Comparison of ENCODE assay signal across 8 cellular contexts in genomic region chr14:22599349-22599748, GRCh38. TPM values are rescaled to one million over a fixed set of nuclear protein-coding genes. Genes with fewer than 3 reads are reported as not detected.
DNase-seq lines count a peak whose midpoint lies in the region; ATAC-seq and TF ChIP-seq lines count a peak whose summit lies in the region.

No MANE protein-coding gene starts in this region.

- no peak overlapping the region for H2AFZ ChIP-seq in smooth muscle cell (ENCODE audit: low read depth)

- peak overlapping the region; percentile 82 for H3K27ac ChIP-seq in smooth muscle cell (ENCODE audit: low read depth)

- no peaks in the 10 kb centered on the region for H4K20me1 ChIP-seq in smooth muscle cell (ENCODE audit: low read depth)

- peak overlapping the region; percentile 66 for H3K9ac ChIP-seq in iPS-15b (ENCODE audit: low read depth, low read length)
- no peak overlapping the region for H3K9ac ChIP-seq in smooth muscle cell (ENCODE audit: low read depth)

- no peaks in the 10 kb centered on the region for H3K9me3 ChIP-seq in iPS-15b (ENCODE audit: control insufficient read depth, insufficient read depth, low read length)
- no peaks in the 10 kb centered on the region for H3K9me3 ChIP-seq in smooth muscle cell (replicated peaks; ENCODE audit: low read depth)

- no peaks in the 10 kb centered on the region for H3K27me3 Mint-ChIP-seq in activated T-helper 1 cell treated with anti-CD3 and anti-CD28 coated beads, Interleukin-12 subunit alpha, Interleukin-12 subunit beta, Interleukin-2, Interleukin-4 antibody, amounts not matched to agents 30 ng/mL and 10 ng/mL and 1 ng/mL, durations not matched to agents 14 hours and 24 hours and 36 hours (ENCODE audit: insufficient read depth)

- peak overlapping the region; percentile 72 for H3K4me3 ChIP-seq in HFF-Myc (replicated peaks; ENCODE audit: low read depth, low read length)
- peak overlapping the region; percentile 98 for H3K4me3 ChIP-seq in iPS-15b (ENCODE audit: low read depth, low read length)
- H3K4me3 ChIP-seq in smooth muscle cell: peak overlapping the region; percentile 78

- TF ChIP-seq CTCF in HFF-Myc (IDR thresholded peaks at IDR 0.05; ENCODE audit: low read depth, low read length, missing control alignments): no peak
- no peak for TF ChIP-seq CTCF in smooth muscle cell (IDR thresholded peaks at IDR 0.05; ENCODE audit: borderline replicate concordance, insufficient read depth, poor library complexity, severe bottlenecking)

- H3K27me3 ChIP-seq in iPS-15b (ENCODE audit: control insufficient read depth, insufficient read depth, low read length): no peaks in the 10 kb centered on the region
- H3K27me3 ChIP-seq in smooth muscle cell (ENCODE audit: low read depth): no peaks in the 10 kb centered on the region

- no peaks in the 10 kb centered on the region for H3K9me3 Mint-ChIP-seq in activated T-helper 1 cell treated with anti-CD3 and anti-CD28 coated beads, Interleukin-12 subunit alpha, Interleukin-12 subunit beta, Interleukin-2, Interleukin-4 antibody, amounts not matched to agents 30 ng/mL and 10 ng/mL and 1 ng/mL, durations not matched to agents 14 hours and 24 hours and 36 hours

- peaks cover 11% of the 10 kb centered on the region for H3K4me1 ChIP-seq in iPS-15b (ENCODE audit: control insufficient read depth, insufficient read depth, low read length)
- peaks cover 4% of the 10 kb centered on the region for H3K4me1 ChIP-seq in smooth muscle cell (ENCODE audit: low read depth)

- 94% methylated on average over 3 of the region's 3 CpGs for WGBS in smooth muscle cell (ENCODE audit: low lambda C conversion rate)

- H3K4me1 Mint-ChIP-seq in activated T-helper 1 cell treated with anti-CD3 and anti-CD28 coated beads, Interleukin-12 subunit alpha, Interleukin-12 subunit beta, Interleukin-2, Interleukin-4 antibody, amounts not matched to agents 30 ng/mL and 10 ng/mL and 1 ng/mL, durations not matched to agents 14 hours and 24 hours and 36 hours (ENCODE audit: low read depth): peaks cover 39% of the 10 kb centered on the region

- H3K4me3 Mint-ChIP-seq in activated T-helper 1 cell treated with anti-CD3 and anti-CD28 coated beads, Interleukin-12 subunit alpha, Interleukin-12 subunit beta, Interleukin-2, Interleukin-4 antibody, amounts not matched to agents 30 ng/mL and 10 ng/mL and 1 ng/mL, durations not matched to agents 14 hours and 24 hours and 36 hours: peak overlapping the region; percentile 97

- no peak for ATAC-seq in GM18861 (IDR thresholded peaks at IDR 0.05; ENCODE audit: unreplicated experiment)

- intact Hi-C loops in activated T-helper 1 cell treated with anti-CD3 and anti-CD28 coated beads, Interleukin-12 subunit alpha, Interleukin-12 subunit beta, Interleukin-2, Interleukin-4 antibody, amounts not matched to agents 30 ng/mL and 10 ng/mL and 1 ng/mL, durations not matched to agents 14 hours and 24 hours and 36 hours (cut with micrococcal nuclease): loop anchor here (2.0 to 5.0 kb wide), 3 partner anchors 15 to 1217 kb away; partner anchors contain the start of gene SUPT16H

- peak overlapping the region; percentile 92 for H3K4me2 ChIP-seq in smooth muscle cell

- no peaks in the 10 kb centered on the region for H3F3A ChIP-seq in smooth muscle cell (ENCODE audit: low read depth)

- H3K79me2 ChIP-seq in smooth muscle cell (ENCODE audit: low read depth): peaks cover 9% of the 10 kb centered on the region

- H3K36me3 Mint-ChIP-seq in activated T-helper 1 cell treated with anti-CD3 and anti-CD28 coated beads, Interleukin-12 subunit alpha, Interleukin-12 subunit beta, Interleukin-2, Interleukin-4 antibody, amounts not matched to agents 30 ng/mL and 10 ng/mL and 1 ng/mL, durations not matched to agents 14 hours and 24 hours and 36 hours (ENCODE audit: low read depth): peaks cover 31% of the 10 kb centered on the region

- peak overlapping the region; percentile 84 for H3K27ac Mint-ChIP-seq in activated T-helper 1 cell treated with anti-CD3 and anti-CD28 coated beads, Interleukin-12 subunit alpha, Interleukin-12 subunit beta, Interleukin-2, Interleukin-4 antibody, amounts not matched to agents 30 ng/mL and 10 ng/mL and 1 ng/mL, durations not matched to agents 14 hours and 24 hours and 36 hours

- DNase-seq in HFF-Myc (ENCODE audit: extremely low read depth, low read depth) (no peak), smooth muscle cell (lab: John Stamatoyannopoulos, UW; ENCODE audit: unreplicated experiment) (no peak), SHP77 treated with DMSO at 0.1 percent for 48 hours (lab: John Stamatoyannopoulos, UW) (no peak), SHP77 (lab: John Stamatoyannopoulos, UW) (no peak)
- no peak for DNase-seq in activated T-helper 1 cell treated with anti-CD3 and anti-CD28 coated beads, Interleukin-12 subunit alpha, Interleukin-12 subunit beta, Interleukin-2, Interleukin-4 antibody, amounts not matched to agents 30 ng/mL and 10 ng/mL and 1 ng/mL, durations not matched to agents 14 hours and 24 hours and 36 hours (ENCODE audit: low spot score)
- DNase-seq in central memory CD4-positive, alpha-beta T cell: no peak

- peaks cover 24% of the 10 kb centered on the region for H3K36me3 ChIP-seq in iPS-15b (ENCODE audit: control insufficient read depth, insufficient read depth, low read length)
- no peaks in the 10 kb centered on the region for H3K36me3 ChIP-seq in smooth muscle cell (ENCODE audit: low read depth)

RNA-seq across cellular contexts. Expression of gene ABHD4, which starts 1.2 kb away (rescaled TPM):
- total RNA-seq in activated T-helper 1 cell treated with anti-CD3 and anti-CD28 coated beads, Interleukin-12 subunit alpha, Interleukin-12 subunit beta, Interleukin-2, Interleukin-4 antibody, amounts not matched to agents 30 ng/mL and 10 ng/mL and 1 ng/mL, durations not matched to agents 14 hours and 24 hours and 36 hours: 13.2 and 13.6 TPM in 2 replicates
- 9.7 and 10.5 TPM in 2 replicates for total RNA-seq in smooth muscle cell
- polyA plus RNA-seq in smooth muscle cell: 13.9 and 24.1 TPM in 2 replicates

RNA-seq across cellular contexts. Expression of gene DAD1, which starts 10.3 kb away (rescaled TPM):
- total RNA-seq in activated T-helper 1 cell treated with anti-CD3 and anti-CD28 coated beads, Interleukin-12 subunit alpha, Interleukin-12 subunit beta, Interleukin-2, Interleukin-4 antibody, amounts not matched to agents 30 ng/mL and 10 ng/mL and 1 ng/mL, durations not matched to agents 14 hours and 24 hours and 36 hours: 228 and 229 TPM in 2 replicates
- 473 and 533 TPM in 2 replicates for total RNA-seq in smooth muscle cell
- 519 and 571 TPM in 2 replicates for polyA plus RNA-seq in smooth muscle cell

RNA-seq across cellular contexts. Expression of gene OR6J1, which starts 44.8 kb away (rescaled TPM):
- not detected in 2 replicates for total RNA-seq in activated T-helper 1 cell treated with anti-CD3 and anti-CD28 coated beads, Interleukin-12 subunit alpha, Interleukin-12 subunit beta, Interleukin-2, Interleukin-4 antibody, amounts not matched to agents 30 ng/mL and 10 ng/mL and 1 ng/mL, durations not matched to agents 14 hours and 24 hours and 36 hours
- total RNA-seq in smooth muscle cell: 0.13 TPM in 1 of 2 replicates, not detected in the other
- polyA plus RNA-seq in smooth muscle cell: not detected in 2 replicates
